ENCODE assay signal across 15 cellular contexts in the genomic region with DNA sequence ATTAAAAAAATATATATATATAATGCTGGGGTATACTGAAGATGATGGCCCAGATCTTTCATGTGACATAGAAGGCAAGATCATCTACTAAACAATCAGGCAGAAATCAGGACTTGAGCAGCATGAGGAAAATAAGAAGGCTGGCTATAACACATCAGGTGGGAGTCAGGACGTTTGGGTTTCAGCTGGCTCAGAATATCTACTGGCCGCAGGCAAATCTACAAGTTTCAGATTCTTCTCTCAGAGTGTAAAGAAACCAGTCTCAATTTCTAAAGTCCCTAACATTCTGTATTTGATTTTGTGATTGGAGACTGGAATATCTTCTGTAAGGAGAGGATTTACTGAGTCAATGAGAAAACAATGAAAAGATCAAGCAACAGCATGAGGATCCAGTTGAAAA. TPM values are rescaled to one million over a fixed set of nuclear protein-coding genes. Genes with fewer than 3 reads are reported as not detected.
A peak's percentile ranks its signal among the peaks of the same experiment; 100 is the strongest.
DNase-seq lines count a peak whose midpoint lies in the region; ATAC-seq, FAIRE-seq and TF ChIP-seq lines count a peak whose summit lies in the region.
"Had no signal": no experiment of that assay in that cellular context is flagged by ENCODE, and none has a peak within 500 bp of the region (broad histone marks: within the 10 kb centered on the region; RNA-seq: fewer than 3 reads in every experiment).

No MANE protein-coding gene starts in this region.

- BruUV-seq in GM12878 (replicated peaks; lab: Mats Ljungman, UMichigan), result no TSS peak

- H3K36me3 Mint-ChIP-seq in activated naive CD4-positive, alpha-beta T cell treated with anti-CD3 and anti-CD28 coated beads for 36 hours (ENCODE audit: low read depth), result no peaks in the 10 kb centered on the region

- peaks cover 13% of the 10 kb centered on the region for H3K4me1 Mint-ChIP-seq in activated naive CD4-positive, alpha-beta T cell treated with anti-CD3 and anti-CD28 coated beads for 36 hours (ENCODE audit: low read depth)

- intact Hi-C loops in GM12878 (cut with micrococcal nuclease; ENCODE audit: unreplicated experiment), result loop anchor here (2.0 kb wide), 1 partner anchor 97 kb away; no protein-coding TSS in a partner anchor
- intact Hi-C loops in activated naive CD4-positive, alpha-beta T cell treated with anti-CD3 and anti-CD28 coated beads for 36 hours (cut with micrococcal nuclease), result no loop called here

- TF ChIP-seq RAD21 in GM12878 (IDR thresholded peaks at IDR 0.05; ENCODE audit: insufficient read depth, low read depth, low read length), result no peak

- SMC1A ChIA-PET in GM12878 (lab: Charles Lee; ENCODE audit: uncharacterized antibody, unreplicated experiment), result interaction anchor here (0.7 to 1.7 kb wide), 4 partner anchors 16 to 67 kb away, joined by 3 to 4 read pairs (median 4); no protein-coding TSS in a partner anchor

- ATAC-seq in GM18870 (IDR thresholded peaks at IDR 0.05; ENCODE audit: unreplicated experiment) (peak; percentile 48), GM21529 (IDR thresholded peaks at IDR 0.05; ENCODE audit: unreplicated experiment) (peak; percentile 59), HG03039 (IDR thresholded peaks at IDR 0.05; ENCODE audit: unreplicated experiment) (peak; percentile 57), GM12878 (peak; percentile 68)
- ATAC-seq: left colon, right cardiac atrium had no signal

- H3K27me3 ChIP-seq in GM12878 (replicated peaks in 1 of 2; ENCODE audit: control insufficient read depth in 2 of 2, insufficient read depth in 2 of 2, low read length in 1 of 2) (no peaks in the 10 kb centered on the region), BE2C (no peaks in the 10 kb centered on the region)

- no peak overlapping the region for H3K9ac ChIP-seq in GM12878 (ENCODE audit: control insufficient read depth, insufficient read depth, low read length)

- POLR2A ChIA-PET in GM12878 (lab: Charles Lee), result interaction anchor here (1.6 kb wide), 1 partner anchor 97 kb away, joined by 4 read pairs; no protein-coding TSS in a partner anchor

- H3K4me3 ChIP-seq in GM12878, result no peak overlapping the region
- no peak overlapping the region for H3K4me3 ChIP-seq in BE2C (ENCODE audit: low read depth, low read length)
- H3K4me3 ChIP-seq: PC-9 had no signal

- no peaks in the 10 kb centered on the region for H3K27me3 Mint-ChIP-seq in activated naive CD4-positive, alpha-beta T cell treated with anti-CD3 and anti-CD28 coated beads for 36 hours (ENCODE audit: low read depth)
- H3K27me3 Mint-ChIP-seq: naive B cell had no signal

- 0 out of 2 replicates have a peak overlapping the region, but pooled peaks have one; percentile 19 for H2AFZ ChIP-seq in GM12878 (ENCODE audit: control insufficient read depth, low read depth, low read length)
- H2AFZ ChIP-seq: PC-9 had no signal

- no peak for TF ChIP-seq EP300 in GM12878 (IDR thresholded peaks at IDR 0.05; ENCODE audit: borderline replicate concordance in 1 of 2, control insufficient read depth in 1 of 2, low read depth in 2 of 2, low read length in 2 of 2)

- TF ChIP-seq CTCF in GM12878 (IDR thresholded peaks at IDR 0.05 in 2 of 3, conservative IDR thresholded peaks at IDR 0.05 in 1 of 3; ENCODE audit: control insufficient read depth in 2 of 3, extremely low read depth in 1 of 3, insufficient read depth in 1 of 3, low read depth in 3 of 3, low read length in 3 of 3) (no peak), BE2C (IDR thresholded peaks at IDR 0.05; ENCODE audit: low read depth, low read length) (no peak)

- H3K4me3 Mint-ChIP-seq in activated naive CD4-positive, alpha-beta T cell treated with anti-CD3 and anti-CD28 coated beads for 36 hours, result no peak overlapping the region

- CTCF ChIA-PET in GM12878 (lab: Yijun Ruan, JAX), result interaction anchor here (0.7 to 1.0 kb wide), 3 partner anchors 17 to 67 kb away, joined by 3 to 5 read pairs (median 3); partner anchors contain the start of gene FAM3C
- CTCF ChIA-PET in activated naive CD4-positive, alpha-beta T cell treated with anti-CD3 and anti-CD28 coated beads for 36 hours (lab: Charles Lee), result no interaction called here

- in situ Hi-C loops in GM12878 (cut with MboI), result no loop called here

- 0% methylated on average over 2 of the region's 2 CpGs for WGBS in GM12878 (ENCODE audit: insufficient coverage, insufficient replicate concordance, low lambda C conversion rate, missing lambda C conversion rate)

- peak; percentile 23 for FAIRE-seq in GM12878 (lab: Jason Lieb, UNC)

- no peaks in the 10 kb centered on the region for H3K79me2 ChIP-seq in GM12878 (ENCODE audit: control insufficient read depth, insufficient read depth, low read length)

- no peak for TF ChIP-seq POLR2A in GM12878 (IDR thresholded peaks at IDR 0.05; ENCODE audit: low read depth, low read length)

- H3K27ac Mint-ChIP-seq in activated naive CD4-positive, alpha-beta T cell treated with anti-CD3 and anti-CD28 coated beads for 36 hours, result no peak overlapping the region

- peak overlapping the region; percentile 50 for H3K4me2 ChIP-seq in GM12878 (ENCODE audit: control insufficient read depth, insufficient read depth)
- H3K4me2 ChIP-seq: PC-9 had no signal

- no peaks in the 10 kb centered on the region for H3K36me3 ChIP-seq in GM12878 (ENCODE audit: control insufficient read depth in 2 of 2, insufficient read depth in 2 of 2, low read length in 1 of 2)
- no peaks in the 10 kb centered on the region for H3K36me3 ChIP-seq in BE2C

- no peak overlapping the region; the same call in 1 of the 2 replicates for H3K27ac ChIP-seq in GM12878 (ENCODE audit: control insufficient read depth, insufficient read depth)
- H3K27ac ChIP-seq: PC-9 had no signal

- H3K4me1 ChIP-seq in GM12878 (ENCODE audit: control insufficient read depth, insufficient read depth, low read length), result peaks cover 26% of the 10 kb centered on the region
- peaks cover 7% of the 10 kb centered on the region for H3K4me1 ChIP-seq in BE2C

- no peaks in the 10 kb centered on the region for H4K20me1 ChIP-seq in GM12878 (ENCODE audit: control insufficient read depth, insufficient read depth)

- DNase-seq in GM12878 (ENCODE audit: low read depth, low spot score), result peak; percentile 16
- no peak for DNase-seq in hippocampal formation (lab: John Stamatoyannopoulos, UW)
- DNase-seq in HK-2 (ENCODE audit: unreplicated experiment), result no peak
- no peak for DNase-seq in BE2C
- DNase-seq in activated naive CD4-positive, alpha-beta T cell treated with anti-CD3 and anti-CD28 coated beads for 36 hours, result no peak
- DNase-seq: activated CD4-positive, alpha-beta T cell treated with anti-CD3 and anti-CD28 coated beads, Interleukin-2, amount 50 U/mL, for 1 hour; activated effector memory CD4-positive, alpha-beta T cell treated with anti-CD3 and anti-CD28 coated beads, Interleukin-2, amount 50 U/mL, for 16 hours; left colon; naive B cell; NCI-H226; PC-9; right cardiac atrium had no signal

- H3K9me3 ChIP-seq in GM12878 (replicated peaks; ENCODE audit: control insufficient read depth, insufficient read depth, low read length) (no peaks in the 10 kb centered on the region), BE2C (no peaks in the 10 kb centered on the region)

- RAD21 ChIA-PET in GM12878 (lab: Charles Lee; ENCODE audit: unreplicated experiment), result interaction anchor here (0.9 to 1.4 kb wide), 2 partner anchors 14 to 97 kb away, joined by 3 to 6 read pairs; no protein-coding TSS in a partner anchor

- peaks cover under 1% of the 10 kb centered on the region for H3K9me3 Mint-ChIP-seq in activated naive CD4-positive, alpha-beta T cell treated with anti-CD3 and anti-CD28 coated beads for 36 hours

TF ChIP-seq in GM12878, 131 proteins besides CTCF, POLR2A, EP300 and RAD21 (continues in another document):
- TF ChIP-seq USF2 (IDR thresholded peaks at IDR 0.05; ENCODE audit: borderline replicate concordance, low read depth, low read length) (no peak), IKZF2 (IDR thresholded peaks at IDR 0.05) (0 out of 4 replicates have a peak, but pooled peaks of 1 of the 2 experiments have one; percentile 15), SMAD5 (IDR thresholded peaks at IDR 0.05; ENCODE audit: low read depth) (no peak), BCL11A (IDR thresholded peaks at IDR 0.05; ENCODE audit: low read depth, low read length) (no peak), ZSCAN29 (IDR thresholded peaks at IDR 0.05) (no peak), CHD1 (IDR thresholded peaks at IDR 0.05; ENCODE audit: low read depth, low read length) (no peak), RUNX3 (IDR thresholded peaks at IDR 0.05; ENCODE audit: low read length) (peak; percentile 25; the same call in 1 of the 2 replicates), PAX8 (IDR thresholded peaks at IDR 0.05) (no peak), PAX5 (IDR thresholded peaks at IDR 0.05; ENCODE audit: borderline replicate concordance, low read depth, low read length) (no peak), MEF2B (IDR thresholded peaks at IDR 0.05; ENCODE audit: partially characterized antibody, poor library complexity, severe bottlenecking) (no peak), CREM (IDR thresholded peaks at IDR 0.05; ENCODE audit: low read depth) (no peak)

RNA-seq across cellular contexts. Expression of gene FAM3C, which starts 37.7 kb away (rescaled TPM):
- 225 and 231 TPM in 2 replicates for total RNA-seq in GM12878 (2013; cell fraction: nucleolus; rRNA removed)
- total RNA-seq in GM12878 (2014; rRNA removed) (23.6 and 28.8 TPM in 2 replicates), GM12878 (2014; rRNA removed; fragmentation: Illumina TruSeq; extraction: Trizol) (22.8 and 23.5 TPM in 2 replicates), GM12878 (2021) (25.0 and 25.7 TPM in 2 replicates)
- 25.9 TPM for polyA plus RNA-seq in GM12878 (2011; ENCODE audit: low read depth)
- polyA plus RNA-seq in GM12878 (2011; rRNA removed) (110 and 179 TPM in 2 replicates), GM12878 (2014; fragmentation: Illumina TruSeq; extraction: Trizol) (34.6 and 50.6 TPM in 2 replicates), GM12878 (2014; fragmentation: Nextera tagmentation; extraction: Ambion mirVana) (10 to 100 TPM; 11.0 to 13.6 TPM), GM12878 (2014; rRNA removed) (26.0 and 30.6 TPM in 2 replicates), GM12878 (2016; fragmentation: Nextera tagmentation; extraction: Ambion mirVana) (10 to 100 TPM; 33.4 to 38.0 TPM)
- 24.1 and 27.6 TPM in 2 replicates for polyA plus RNA-seq in GM12878 (2011; cell fraction: cytosol; rRNA removed)
- 72.4 and 86.3 TPM in 2 replicates for polyA plus RNA-seq in GM12878 (2011; cell fraction: nucleus; rRNA removed)
- 40.1 and 44.7 TPM in 2 replicates for polyA plus RNA-seq in GM12878 (2012)
- polyA minus RNA-seq in GM12878 (2011; rRNA and poly(A)+ RNA removed), result 30.8 and 44.3 TPM in 2 replicates
- 14.0 and 20.4 TPM in 2 replicates for polyA minus RNA-seq in GM12878 (2011; cell fraction: cytosol; rRNA and poly(A)+ RNA removed)
- 104 and 136 TPM in 2 replicates for polyA minus RNA-seq in GM12878 (2011; cell fraction: nucleus; rRNA and poly(A)+ RNA removed)
- polyA plus RNA-seq in BE2C (2012; ENCODE audit: insufficient read depth, insufficient read length, low read depth), result 30.0 TPM
- total RNA-seq in activated naive CD4-positive, alpha-beta T cell treated with anti-CD3 and anti-CD28 coated beads for 36 hours, result 10 to 100 TPM; 11.5 to 13.9 TPM
